8 cellular contexts compared by ENCODE assay signal in genomic region chr18:79068946-79069791, GRCh38. TPM values are rescaled to one million over a fixed set of nuclear protein-coding genes. Genes with fewer than 3 reads are reported as not detected.
A peak's percentile ranks its signal among the peaks of the same experiment; 100 is the strongest.
DNase-seq lines count a peak whose midpoint lies in the region; ATAC-seq lines count a peak whose summit lies in the region.

Gene ATP9B, plus strand, starts transcription at chr18:79069394. Its CDS starts 17 bp downstream, at chr18:79069411.

- H3K9ac ChIP-seq in HUES64 (ENCODE audit: low read depth, low read length), result peak within 1 kb of the TSS; percentile 87

- H3K27ac ChIP-seq in HUES64 (ENCODE audit: low read depth, low read length) (peak within 1 kb of the TSS; percentile 88), epithelial cell of prostate (peak within 1 kb of the TSS; percentile 68)

- 0 out of 2 replicates have a peak, but pooled peaks cover 3% of the 10 kb centered on the region for H3K4me1 ChIP-seq in HUES64 (ENCODE audit: insufficient read depth, low read length)

- peaks cover 23% of the 10 kb centered on the region for H3K27me3 ChIP-seq in HUES64 (ENCODE audit: insufficient read depth, low read length)

- 2% methylated on average over 118 of the region's 118 CpGs for WGBS in HUES64

- peak within 1 kb of the TSS; percentile 94 for H3K4me3 ChIP-seq in HUES64 (ENCODE audit: low read length)

- DNase-seq in DMS 273 (lab: John Stamatoyannopoulos, UW; ENCODE audit: unreplicated experiment), result peak; percentile 98
- peak; percentile 36 for DNase-seq in OCI-M2 (lab: John Stamatoyannopoulos, UW; ENCODE audit: unreplicated experiment)
- DNase-seq in activated T-cell treated with anti-CD3 and anti-CD28 coated beads for 4 hours, result peak; percentile 99
- peak; percentile 85 for DNase-seq in epithelial cell of prostate (ENCODE audit: low read depth, low spot score)
- DNase-seq in mucosa of gallbladder (ENCODE audit: low spot score), result peak; percentile 98
- peak; percentile 96 to 97 for DNase-seq in stimulated activated CD8-positive, alpha-beta memory T cell treated with anti-CD3 and anti-CD28 coated beads, Interleukin-4, amount 100 ng/mL, for 4 hours (ENCODE audit: low read depth in 2 of 2, low spot score in 1 of 2)

- 0 out of 2 replicates have a peak, but pooled peaks cover 3% of the 10 kb centered on the region for H3K36me3 ChIP-seq in HUES64 (ENCODE audit: insufficient read depth, low read length)

- peak; percentile 76 for ATAC-seq in GM21447 (IDR thresholded peaks at IDR 0.05; ENCODE audit: unreplicated experiment)

- H3K9me3 ChIP-seq in HUES64 (ENCODE audit: insufficient read depth, low read depth, low read length), result peaks cover 29% of the 10 kb centered on the region

RNA-seq across cellular contexts. Expression of gene ATP9B, which starts in this region (rescaled TPM):
- 9.4 TPM for polyA plus RNA-seq in HUES64 (2013, experiment 1 of 2)
- 11.3 TPM for polyA plus RNA-seq in HUES64 (2013, experiment 2 of 2)
- total RNA-seq in mucosa of gallbladder, result 28.5 TPM

Comparison
In these comparisons a context has a peak if more than half of its experiments do, and no peak if none do; other contexts are left out.
1. Peak in every context shown above with its lines: DNase-seq, ATAC-seq, H3K4me3 ChIP-seq and H3K27ac ChIP-seq.
2. DNase-seq: peak in every context shown above with its lines; median percentile 99 in activated T-cell treated with anti-CD3 and anti-CD28 coated beads for 4 hours; 98 in DMS 273; 98 in mucosa of gallbladder; 96 in stimulated activated CD8-positive, alpha-beta memory T cell treated with anti-CD3 and anti-CD28 coated beads, Interleukin-4, amount 100 ng/mL, for 4 hours; 85 in epithelial cell of prostate; 36 in OCI-M2.